1 cellular context compared by ENCODE assay signal in the genomic region with DNA sequence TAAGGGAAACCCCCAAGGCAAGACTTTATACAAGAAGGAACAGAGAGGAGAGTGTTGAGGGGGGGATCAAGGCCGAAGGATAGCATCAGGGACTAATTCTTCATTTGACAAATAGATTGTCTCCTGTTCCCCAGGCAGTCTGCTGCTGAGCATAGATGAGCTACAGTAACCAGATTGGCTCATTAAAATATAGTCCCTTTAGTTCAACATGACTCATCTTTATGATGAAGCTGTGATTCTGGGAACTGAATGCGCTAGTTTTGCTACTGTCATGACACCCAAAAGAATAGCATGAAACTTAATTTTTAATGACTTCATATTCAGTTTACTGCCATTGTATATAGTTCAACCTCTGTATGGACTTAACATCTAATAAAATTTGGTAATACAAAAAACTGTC.
TF ChIP-seq lines count a peak whose summit lies in the region.

No MANE protein-coding gene starts in this region.

TF ChIP-seq in GM12878, 131 proteins besides CTCF, POLR2A, EP300 and RAD21 (continued from another document):
- TF ChIP-seq, protein P1, sequence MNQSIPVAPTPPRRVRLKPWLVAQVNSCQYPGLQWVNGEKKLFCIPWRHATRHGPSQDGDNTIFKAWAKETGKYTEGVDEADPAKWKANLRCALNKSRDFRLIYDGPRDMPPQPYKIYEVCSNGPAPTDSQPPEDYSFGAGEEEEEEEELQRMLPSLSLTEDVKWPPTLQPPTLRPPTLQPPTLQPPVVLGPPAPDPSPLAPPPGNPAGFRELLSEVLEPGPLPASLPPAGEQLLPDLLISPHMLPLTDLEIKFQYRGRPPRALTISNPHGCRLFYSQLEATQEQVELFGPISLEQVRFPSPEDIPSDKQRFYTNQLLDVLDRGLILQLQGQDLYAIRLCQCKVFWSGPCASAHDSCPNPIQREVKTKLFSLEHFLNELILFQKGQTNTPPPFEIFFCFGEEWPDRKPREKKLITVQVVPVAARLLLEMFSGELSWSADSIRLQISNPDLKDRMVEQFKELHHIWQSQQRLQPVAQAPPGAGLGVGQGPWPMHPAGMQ (IDR thresholded peaks at IDR 0.05; ENCODE audit: borderline replicate concordance) = no peak
- TF ChIP-seq IRF4 (IDR thresholded peaks at IDR 0.05; ENCODE audit: low read depth, low read length) = no peak
- TF ChIP-seq, protein P2, sequence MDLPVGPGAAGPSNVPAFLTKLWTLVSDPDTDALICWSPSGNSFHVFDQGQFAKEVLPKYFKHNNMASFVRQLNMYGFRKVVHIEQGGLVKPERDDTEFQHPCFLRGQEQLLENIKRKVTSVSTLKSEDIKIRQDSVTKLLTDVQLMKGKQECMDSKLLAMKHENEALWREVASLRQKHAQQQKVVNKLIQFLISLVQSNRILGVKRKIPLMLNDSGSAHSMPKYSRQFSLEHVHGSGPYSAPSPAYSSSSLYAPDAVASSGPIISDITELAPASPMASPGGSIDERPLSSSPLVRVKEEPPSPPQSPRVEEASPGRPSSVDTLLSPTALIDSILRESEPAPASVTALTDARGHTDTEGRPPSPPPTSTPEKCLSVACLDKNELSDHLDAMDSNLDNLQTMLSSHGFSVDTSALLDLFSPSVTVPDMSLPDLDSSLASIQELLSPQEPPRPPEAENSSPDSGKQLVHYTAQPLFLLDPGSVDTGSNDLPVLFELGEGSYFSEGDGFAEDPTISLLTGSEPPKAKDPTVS (IDR thresholded peaks at IDR 0.05; ENCODE audit: low read depth, low read length) = no peak
- no peak for TF ChIP-seq MYC (IDR thresholded peaks at IDR 0.05; ENCODE audit: insufficient read depth, insufficient read length, insufficient replicate concordance, low read length, severe bottlenecking)
- TF ChIP-seq, protein P3, sequence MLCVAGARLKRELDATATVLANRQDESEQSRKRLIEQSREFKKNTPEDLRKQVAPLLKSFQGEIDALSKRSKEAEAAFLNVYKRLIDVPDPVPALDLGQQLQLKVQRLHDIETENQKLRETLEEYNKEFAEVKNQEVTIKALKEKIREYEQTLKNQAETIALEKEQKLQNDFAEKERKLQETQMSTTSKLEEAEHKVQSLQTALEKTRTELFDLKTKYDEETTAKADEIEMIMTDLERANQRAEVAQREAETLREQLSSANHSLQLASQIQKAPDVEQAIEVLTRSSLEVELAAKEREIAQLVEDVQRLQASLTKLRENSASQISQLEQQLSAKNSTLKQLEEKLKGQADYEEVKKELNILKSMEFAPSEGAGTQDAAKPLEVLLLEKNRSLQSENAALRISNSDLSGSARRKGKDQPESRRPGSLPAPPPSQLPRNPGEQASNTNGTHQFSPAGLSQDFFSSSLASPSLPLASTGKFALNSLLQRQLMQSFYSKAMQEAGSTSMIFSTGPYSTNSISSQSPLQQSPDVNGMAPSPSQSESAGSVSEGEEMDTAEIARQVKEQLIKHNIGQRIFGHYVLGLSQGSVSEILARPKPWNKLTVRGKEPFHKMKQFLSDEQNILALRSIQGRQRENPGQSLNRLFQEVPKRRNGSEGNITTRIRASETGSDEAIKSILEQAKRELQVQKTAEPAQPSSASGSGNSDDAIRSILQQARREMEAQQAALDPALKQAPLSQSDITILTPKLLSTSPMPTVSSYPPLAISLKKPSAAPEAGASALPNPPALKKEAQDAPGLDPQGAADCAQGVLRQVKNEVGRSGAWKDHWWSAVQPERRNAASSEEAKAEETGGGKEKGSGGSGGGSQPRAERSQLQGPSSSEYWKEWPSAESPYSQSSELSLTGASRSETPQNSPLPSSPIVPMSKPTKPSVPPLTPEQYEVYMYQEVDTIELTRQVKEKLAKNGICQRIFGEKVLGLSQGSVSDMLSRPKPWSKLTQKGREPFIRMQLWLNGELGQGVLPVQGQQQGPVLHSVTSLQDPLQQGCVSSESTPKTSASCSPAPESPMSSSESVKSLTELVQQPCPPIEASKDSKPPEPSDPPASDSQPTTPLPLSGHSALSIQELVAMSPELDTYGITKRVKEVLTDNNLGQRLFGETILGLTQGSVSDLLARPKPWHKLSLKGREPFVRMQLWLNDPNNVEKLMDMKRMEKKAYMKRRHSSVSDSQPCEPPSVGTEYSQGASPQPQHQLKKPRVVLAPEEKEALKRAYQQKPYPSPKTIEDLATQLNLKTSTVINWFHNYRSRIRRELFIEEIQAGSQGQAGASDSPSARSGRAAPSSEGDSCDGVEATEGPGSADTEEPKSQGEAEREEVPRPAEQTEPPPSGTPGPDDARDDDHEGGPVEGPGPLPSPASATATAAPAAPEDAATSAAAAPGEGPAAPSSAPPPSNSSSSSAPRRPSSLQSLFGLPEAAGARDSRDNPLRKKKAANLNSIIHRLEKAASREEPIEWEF (IDR thresholded peaks at IDR 0.05; ENCODE audit: insufficient replicate concordance, low read depth, low read length) = no peak
- TF ChIP-seq, protein P4, sequence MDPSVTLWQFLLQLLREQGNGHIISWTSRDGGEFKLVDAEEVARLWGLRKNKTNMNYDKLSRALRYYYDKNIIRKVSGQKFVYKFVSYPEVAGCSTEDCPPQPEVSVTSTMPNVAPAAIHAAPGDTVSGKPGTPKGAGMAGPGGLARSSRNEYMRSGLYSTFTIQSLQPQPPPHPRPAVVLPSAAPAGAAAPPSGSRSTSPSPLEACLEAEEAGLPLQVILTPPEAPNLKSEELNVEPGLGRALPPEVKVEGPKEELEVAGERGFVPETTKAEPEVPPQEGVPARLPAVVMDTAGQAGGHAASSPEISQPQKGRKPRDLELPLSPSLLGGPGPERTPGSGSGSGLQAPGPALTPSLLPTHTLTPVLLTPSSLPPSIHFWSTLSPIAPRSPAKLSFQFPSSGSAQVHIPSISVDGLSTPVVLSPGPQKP (IDR thresholded peaks at IDR 0.05; ENCODE audit: low read depth, low read length) = no peak
- TF ChIP-seq WRNIP1 (IDR thresholded peaks at IDR 0.05; ENCODE audit: borderline replicate concordance, low read depth, low read length) = no peak
- no peak for TF ChIP-seq TCF3 (IDR thresholded peaks at IDR 0.05; ENCODE audit: borderline replicate concordance, insufficient read depth, low read depth, low read length)
- TF ChIP-seq, protein P5, sequence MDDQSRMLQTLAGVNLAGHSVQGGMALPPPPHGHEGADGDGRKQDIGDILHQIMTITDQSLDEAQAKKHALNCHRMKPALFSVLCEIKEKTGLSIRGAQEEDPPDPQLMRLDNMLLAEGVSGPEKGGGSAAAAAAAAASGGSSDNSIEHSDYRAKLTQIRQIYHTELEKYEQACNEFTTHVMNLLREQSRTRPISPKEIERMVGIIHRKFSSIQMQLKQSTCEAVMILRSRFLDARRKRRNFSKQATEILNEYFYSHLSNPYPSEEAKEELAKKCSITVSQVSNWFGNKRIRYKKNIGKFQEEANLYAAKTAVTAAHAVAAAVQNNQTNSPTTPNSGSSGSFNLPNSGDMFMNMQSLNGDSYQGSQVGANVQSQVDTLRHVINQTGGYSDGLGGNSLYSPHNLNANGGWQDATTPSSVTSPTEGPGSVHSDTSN (IDR thresholded peaks at IDR 0.05; ENCODE audit: insufficient replicate concordance, low read depth, low read length) = no peak
